In the genomic region with DNA sequence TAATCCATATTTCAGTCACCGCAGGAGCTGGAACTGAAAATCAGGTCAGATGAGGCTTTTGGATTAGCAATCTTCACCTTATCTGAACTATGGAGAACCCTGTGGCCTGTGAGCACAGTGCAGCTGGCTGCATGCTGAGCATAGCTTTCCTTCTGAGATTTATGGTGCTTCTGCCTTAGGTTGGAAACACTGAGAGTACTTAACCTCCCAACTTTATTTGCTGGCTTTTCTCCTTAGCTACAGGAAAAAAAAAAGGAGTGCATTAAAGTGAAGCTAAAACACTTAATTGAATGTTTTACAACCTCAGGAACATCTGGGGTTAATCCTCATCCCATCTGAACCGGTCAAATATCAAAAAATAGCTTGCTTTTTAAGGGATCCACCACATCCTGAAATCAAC, we compare ENCODE assay signal across 21 cellular contexts.
DNase-seq lines count a peak whose midpoint lies in the region; ATAC-seq, FAIRE-seq and TF ChIP-seq lines count a peak whose summit lies in the region.
"Had no signal": no experiment of that assay in that cellular context is flagged by ENCODE, and none has a peak within 500 bp of the region (broad histone marks: within the 10 kb centered on the region; RNA-seq: fewer than 3 reads in every experiment).

No MANE protein-coding gene starts in this region.

- intact Hi-C loops in sciatic nerve (cut with DNase I): no loop called here

- CTCF ChIA-PET in GM10248 (lab: Yijun Ruan, JAX): interaction anchor here (1.0 to 1.7 kb wide), 2 partner anchors 9 to 13 kb away, joined by 3 to 4 read pairs; no protein-coding TSS in a partner anchor

- no peak for TF ChIP-seq CTCF in D721Med (IDR thresholded peaks at IDR 0.05; ENCODE audit: insufficient read depth, missing control alignments)
- TF ChIP-seq CTCF in GM10248 (IDR thresholded peaks at IDR 0.05; ENCODE audit: control extremely low read depth, extremely low read depth, low read depth, missing control alignments): no peak

- no peak for DNase-seq in D721Med (ENCODE audit: insufficient read length, low spot score)
- peak; percentile 83 for DNase-seq in NCI-H82 treated with DMSO at 0.1 percent for 48 hours (lab: John Stamatoyannopoulos, UW; ENCODE audit: unreplicated experiment)
- DNase-seq in iris pigment epithelial cell (ENCODE audit: low read depth): peak; percentile 12
- no peak for DNase-seq in sciatic nerve (ENCODE audit: low spot score)
- DNase-seq in GM10248 (ENCODE audit: extremely low spot score): no peak
- no peak for DNase-seq in activated CD4-positive, alpha-beta T cell treated with anti-CD3 and anti-CD28 coated beads, Interleukin-2, amount 50 U/mL, for 4 hours
- DNase-seq in UCSD-AML1 (lab: John Stamatoyannopoulos, UW; ENCODE audit: unreplicated experiment): no peak
- DNase-seq in dedifferentiated amniotic fluid mesenchymal stem cell (ENCODE audit: extremely low spot score): no peak
- DNase-seq: activated CD4-positive, alpha-beta T cell treated with anti-CD3 and anti-CD28 coated beads for 36 hours; activated effector memory CD4-positive, alpha-beta T cell treated with anti-CD3 and anti-CD28 coated beads, Interleukin-2, amount 50 U/mL, for 16 hours; AML-193; effector memory CD4-positive, alpha-beta T cell; kidney; NCI-H1436; NCI-H226; NK-92 treated with Interleukin-12 subunit alpha and Interleukin-12 subunit beta, amount 100 ng/mL, for 24 hours; RPMI8226; stimulated activated CD4-positive, alpha-beta T cell treated with anti-CD3 and anti-CD28 coated beads, Interleukin-2, amount 100 ng/mL, for 48 hours; stomach had no signal

- peak; percentile 75 for ATAC-seq in sciatic nerve
- ATAC-seq: activated CD4-positive, alpha-beta T cell treated with anti-CD3 and anti-CD28 coated beads for 36 hours had no signal

- FAIRE-seq in D721Med (lab: Jason Lieb, UNC): peak; percentile 63
- FAIRE-seq: GM12891, kidney, urothelium cell line had no signal

- POLR2A ChIA-PET in GM10248 (lab: Yijun Ruan, JAX): no interaction called here

Comparison
In these comparisons a context has a peak if more than half of its experiments do, and no peak if none do; other contexts are left out.
1. DNase-seq: peak in NCI-H82 treated with DMSO at 0.1 percent for 48 hours (single experiment) and iris pigment epithelial cell (single experiment); none in D721Med (single experiment), sciatic nerve (single experiment), GM10248 (single experiment), activated CD4-positive, alpha-beta T cell treated with anti-CD3 and anti-CD28 coated beads, Interleukin-2, amount 50 U/mL, for 4 hours (0 of 2), UCSD-AML1 (single experiment) and dedifferentiated amniotic fluid mesenchymal stem cell (single experiment).